ENCODE assay signal across 9 cellular contexts in genomic region chr22:50548046-50548912, GRCh38. TPM values are rescaled to one million over a fixed set of nuclear protein-coding genes. Genes with fewer than 3 reads are reported as not detected.
DNase-seq lines count a peak whose midpoint lies in the region; ATAC-seq and TF ChIP-seq lines count a peak whose summit lies in the region.
"Had no signal": no experiment of that assay in that cellular context is flagged by ENCODE, and none has a peak within 500 bp of the region (broad histone marks: within the 10 kb centered on the region; RNA-seq: fewer than 3 reads in every experiment).

No MANE protein-coding gene starts in this region.

- H4K20me1 ChIP-seq in mammary epithelial cell (ENCODE audit: insufficient read depth, low read length): no peaks in the 10 kb centered on the region

- H3K4me1 ChIP-seq in mammary epithelial cell (ENCODE audit: insufficient read depth, low read length): peaks cover 11% of the 10 kb centered on the region

- H3K4me2 ChIP-seq in mammary epithelial cell (ENCODE audit: insufficient read depth, low read depth, low read length): no peak overlapping the region

- H3K27ac Mint-ChIP-seq in activated CD4-positive, alpha-beta memory T cell treated with anti-CD3 and anti-CD28 coated beads for 36 hours: peak overlapping the region; percentile 78
- H3K27ac Mint-ChIP-seq in stimulated activated memory B cell treated with anti-CD40 and anti-IgM and Interleukin-4, amounts not matched to agents 10 μg/mL and 1 μg/mL and 100 μg/mL, for 72 hours: peak overlapping the region; percentile 76

- H3K27ac ChIP-seq in mammary epithelial cell (ENCODE audit: insufficient read depth, low read depth, low read length): no peak overlapping the region

- no peaks in the 10 kb centered on the region for H3K27me3 Mint-ChIP-seq in activated CD4-positive, alpha-beta memory T cell treated with anti-CD3 and anti-CD28 coated beads for 36 hours
- H3K27me3 Mint-ChIP-seq in stimulated activated memory B cell treated with anti-CD40 and anti-IgM and Interleukin-4, amounts not matched to agents 10 μg/mL and 1 μg/mL and 100 μg/mL, for 72 hours: no peaks in the 10 kb centered on the region

- no peaks in the 10 kb centered on the region for H3K9me3 Mint-ChIP-seq in activated CD4-positive, alpha-beta memory T cell treated with anti-CD3 and anti-CD28 coated beads for 36 hours
- no peaks in the 10 kb centered on the region for H3K9me3 Mint-ChIP-seq in stimulated activated memory B cell treated with anti-CD40 and anti-IgM and Interleukin-4, amounts not matched to agents 10 μg/mL and 1 μg/mL and 100 μg/mL, for 72 hours

- H3K4me3 ChIP-seq in fibroblast of the aortic adventitia (ENCODE audit: low read depth, low read length): peak overlapping the region; percentile 39
- no peak overlapping the region for H3K4me3 ChIP-seq in mammary epithelial cell (replicated peaks in 1 of 3; ENCODE audit: insufficient read depth in 1 of 3, low read depth in 2 of 3, low read length in 3 of 3)

- in situ Hi-C loops in GM18951 (cut with MboI; ENCODE audit: low sequenced_read_pairs, unreplicated experiment): no loop called here
- in situ Hi-C loops in mammary epithelial cell (cut with MboI; ENCODE audit: low sequenced_read_pairs in 2 of 2): no loop called here

- TF ChIP-seq CTCF in fibroblast of the aortic adventitia (IDR thresholded peaks at IDR 0.05; ENCODE audit: insufficient read depth, low read length) (no peak), mammary epithelial cell (conservative IDR thresholded peaks at IDR 0.05 in 1 of 2, IDR thresholded peaks at IDR 0.05 in 1 of 2; ENCODE audit: extremely low read depth in 1 of 2, insufficient read depth in 1 of 2, low read depth in 1 of 2, low read length in 2 of 2) (no peak)

- dilution Hi-C loops in mammary epithelial cell (cut with HindIII; ENCODE audit: low sequenced_read_pairs): no loop called here

- no CpG with 5 or more reads among the region's 56 CpGs for WGBS in mammary epithelial cell (ENCODE audit: low coverage, missing lambda C conversion rate)

- H3K4me1 Mint-ChIP-seq in activated CD4-positive, alpha-beta memory T cell treated with anti-CD3 and anti-CD28 coated beads for 36 hours (ENCODE audit: low read depth): peaks cover 38% of the 10 kb centered on the region
- peaks cover 46% of the 10 kb centered on the region for H3K4me1 Mint-ChIP-seq in stimulated activated memory B cell treated with anti-CD40 and anti-IgM and Interleukin-4, amounts not matched to agents 10 μg/mL and 1 μg/mL and 100 μg/mL, for 72 hours

- intact Hi-C loops in activated CD4-positive, alpha-beta memory T cell treated with anti-CD3 and anti-CD28 coated beads for 36 hours (cut with micrococcal nuclease): loop anchor here (1.0 kb wide), 1 partner anchor 14 kb away; the partner anchor contains the start of gene SYCE3
- intact Hi-C loops in mammary epithelial cell (cut with micrococcal nuclease): no loop called here

- H3K36me3 ChIP-seq in mammary epithelial cell (ENCODE audit: insufficient read depth, low read length): no peaks in the 10 kb centered on the region

- peak; percentile 73 for DNase-seq in activated CD4-positive, alpha-beta memory T cell treated with anti-CD3 and anti-CD28 coated beads for 36 hours
- DNase-seq in fibroblast of the aortic adventitia (ENCODE audit: low read depth): no peak
- DNase-seq in EL: no peak
- no peak for DNase-seq in mammary epithelial cell

- POLR2A ChIA-PET in activated CD4-positive, alpha-beta memory T cell treated with anti-CD3 and anti-CD28 coated beads for 36 hours (lab: Charles Lee): interaction anchor here (0.8 to 7.5 kb wide), 8 partner anchors 9 to 73 kb away, joined by 4 to 71 read pairs (median 10); partner anchors contain the start of genes SCO2, SYCE3 and TYMP

- H3K27me3 ChIP-seq in mammary epithelial cell (ENCODE audit: insufficient read depth, low read length): peaks cover 4% of the 10 kb centered on the region

- H3K9me3 ChIP-seq in mammary epithelial cell (replicated peaks; ENCODE audit: insufficient read depth, low read length): no peaks in the 10 kb centered on the region

- no peak overlapping the region for H3K9ac ChIP-seq in mammary epithelial cell (ENCODE audit: insufficient read depth, low read length)

- peak; percentile 67 for TF ChIP-seq POLR2A in GM18951 (IDR thresholded peaks at IDR 0.05; ENCODE audit: extremely low read depth, insufficient read depth, insufficient read length)

- H3K79me2 ChIP-seq in mammary epithelial cell (ENCODE audit: insufficient read depth, low read length): no peaks in the 10 kb centered on the region

- no peak overlapping the region for H2AFZ ChIP-seq in mammary epithelial cell (ENCODE audit: low read depth, low read length)

- CTCF ChIA-PET in activated CD4-positive, alpha-beta memory T cell treated with anti-CD3 and anti-CD28 coated beads for 36 hours (lab: Charles Lee): interaction anchor here (0.8 to 4.9 kb wide), 14 partner anchors 9 to 79 kb away, joined by 3 to 46 read pairs (median 4); partner anchors contain the start of genes ARSA, CHKB, LMF2 and NCAPH2
- CTCF ChIA-PET in mammary epithelial cell (lab: Charles Lee; ENCODE audit: low non-redundant PET): no interaction called here

- peak; percentile 40 for ATAC-seq in stimulated activated memory B cell treated with anti-CD40 and anti-IgM and Interleukin-4, amounts not matched to agents 10 μg/mL and 1 μg/mL and 100 μg/mL, for 72 hours
- no peak for ATAC-seq in HG02571 (IDR thresholded peaks at IDR 0.05; ENCODE audit: unreplicated experiment)
- no peak for ATAC-seq in HG03354 (IDR thresholded peaks at IDR 0.05; ENCODE audit: poor library complexity, severe bottlenecking, unreplicated experiment)

- BruUV-seq in mammary epithelial cell (replicated peaks; lab: Mats Ljungman, UMichigan): no TSS peak

- peak overlapping the region; percentile 73 for H3K4me3 Mint-ChIP-seq in activated CD4-positive, alpha-beta memory T cell treated with anti-CD3 and anti-CD28 coated beads for 36 hours
- peak overlapping the region; percentile 54 for H3K4me3 Mint-ChIP-seq in stimulated activated memory B cell treated with anti-CD40 and anti-IgM and Interleukin-4, amounts not matched to agents 10 μg/mL and 1 μg/mL and 100 μg/mL, for 72 hours

- H3K36me3 Mint-ChIP-seq in activated CD4-positive, alpha-beta memory T cell treated with anti-CD3 and anti-CD28 coated beads for 36 hours: peaks cover 2% of the 10 kb centered on the region
- no peaks in the 10 kb centered on the region for H3K36me3 Mint-ChIP-seq in stimulated activated memory B cell treated with anti-CD40 and anti-IgM and Interleukin-4, amounts not matched to agents 10 μg/mL and 1 μg/mL and 100 μg/mL, for 72 hours

RNA-seq across cellular contexts. Expression of gene KLHDC7B, which starts 2.6 kb away (rescaled TPM):
- total RNA-seq in activated CD4-positive, alpha-beta memory T cell treated with anti-CD3 and anti-CD28 coated beads for 36 hours: 1 to 10 TPM; 6.9 to 7.7 TPM
- total RNA-seq in fibroblast of the aortic adventitia (ENCODE audit: low replicate concordance) (1.1 and 2.4 TPM in 2 replicates), mammary epithelial cell (1 to 10 TPM in 1 of 2 donors, under 1 TPM in 1; under 0.01 to 1.9 TPM)
- 0.01 TPM for polyA plus RNA-seq in mammary epithelial cell
- not detected for polyA minus RNA-seq in mammary epithelial cell
- total RNA-seq: skeletal muscle tissue had no signal

RNA-seq across cellular contexts. Expression of gene SYCE3, which starts 14.4 kb away (rescaled TPM):
- total RNA-seq in activated CD4-positive, alpha-beta memory T cell treated with anti-CD3 and anti-CD28 coated beads for 36 hours: 1 to 10 TPM in 1 of 2 experiments, under 1 TPM in 1; 0.87 to 1.0 TPM
- total RNA-seq in fibroblast of the aortic adventitia (ENCODE audit: low replicate concordance) (not detected in 2 replicates), mammary epithelial cell (not detected)
- polyA plus RNA-seq in mammary epithelial cell: 1.1 TPM
- not detected for polyA minus RNA-seq in mammary epithelial cell
- total RNA-seq: skeletal muscle tissue had no signal

RNA-seq across cellular contexts. Expression of gene TYMP, which starts 18.5 kb away (rescaled TPM):
- 10 to 100 TPM; 64.7 to 65.6 TPM for total RNA-seq in activated CD4-positive, alpha-beta memory T cell treated with anti-CD3 and anti-CD28 coated beads for 36 hours
- 22.7 and 23.7 TPM in 2 replicates for total RNA-seq in fibroblast of the aortic adventitia (ENCODE audit: low replicate concordance)
- 10 to 100 TPM in 1 of 2 donors, 1 to 10 TPM in 1; 4.9 to 45.5 TPM for total RNA-seq in mammary epithelial cell
- 2.1 TPM for polyA plus RNA-seq in mammary epithelial cell
- polyA minus RNA-seq in mammary epithelial cell: not detected

RNA-seq across cellular contexts. Expression of gene SCO2, which starts 22.9 kb away (rescaled TPM):
- total RNA-seq in activated CD4-positive, alpha-beta memory T cell treated with anti-CD3 and anti-CD28 coated beads for 36 hours: 1 to 10 TPM; 1.9 to 5.6 TPM
- total RNA-seq in fibroblast of the aortic adventitia (ENCODE audit: low replicate concordance): 0.49 and 3.4 TPM in 2 replicates
- 1 to 10 TPM; 2.8 to 6.6 TPM for total RNA-seq in mammary epithelial cell
- polyA plus RNA-seq in mammary epithelial cell: 2.3 TPM
- polyA minus RNA-seq in mammary epithelial cell: not detected

RNA-seq across cellular contexts. Expression of gene CPT1B, which starts 29.9 kb away (rescaled TPM):
- total RNA-seq in activated CD4-positive, alpha-beta memory T cell treated with anti-CD3 and anti-CD28 coated beads for 36 hours: 10 to 100 TPM; 33.3 to 36.9 TPM
- 1.1 TPM in 1 of 2 replicates, not detected in the other for total RNA-seq in fibroblast of the aortic adventitia (ENCODE audit: low replicate concordance)
- total RNA-seq in mammary epithelial cell: 10 to 100 TPM in 1 of 2 donors, 1 to 10 TPM in 1; 5.5 to 20.5 TPM
- polyA plus RNA-seq in mammary epithelial cell: 3.7 TPM
- polyA minus RNA-seq in mammary epithelial cell: not detected
